ENCODE assay signal across 8 cellular contexts in genomic region chr14:50521912-50522341, GRCh38. TPM values are rescaled to one million over a fixed set of nuclear protein-coding genes. Genes with fewer than 3 reads are reported as not detected.
A peak's percentile ranks its signal among the peaks of the same experiment; 100 is the strongest.
DNase-seq lines count a peak whose midpoint lies in the region; ATAC-seq, FAIRE-seq and TF ChIP-seq lines count a peak whose summit lies in the region.

No MANE protein-coding gene starts in this region.

- peaks cover 11% of the 10 kb centered on the region for H3K36me3 Mint-ChIP-seq in stimulated activated memory B cell treated with anti-CD40 and anti-IgM and Interleukin-4, amounts not matched to agents 10 μg/mL and 1 μg/mL and 100 μg/mL, for 72 hours

- H3K9me3 Mint-ChIP-seq in stimulated activated memory B cell treated with anti-CD40 and anti-IgM and Interleukin-4, amounts not matched to agents 10 μg/mL and 1 μg/mL and 100 μg/mL, for 72 hours: no peaks in the 10 kb centered on the region

- peaks cover 26% of the 10 kb centered on the region for H3K4me1 ChIP-seq in A549

- peak overlapping the region; percentile 70 for H3K27ac Mint-ChIP-seq in stimulated activated memory B cell treated with anti-CD40 and anti-IgM and Interleukin-4, amounts not matched to agents 10 μg/mL and 1 μg/mL and 100 μg/mL, for 72 hours

- H3K4me3 Mint-ChIP-seq in stimulated activated memory B cell treated with anti-CD40 and anti-IgM and Interleukin-4, amounts not matched to agents 10 μg/mL and 1 μg/mL and 100 μg/mL, for 72 hours: peak overlapping the region; percentile 41

- no peaks in the 10 kb centered on the region for H3K27me3 Mint-ChIP-seq in stimulated activated memory B cell treated with anti-CD40 and anti-IgM and Interleukin-4, amounts not matched to agents 10 μg/mL and 1 μg/mL and 100 μg/mL, for 72 hours

- no peak overlapping the region for H3K4me3 ChIP-seq in A549

- no peak for FAIRE-seq in A549 (lab: Jason Lieb, UNC)

- TF ChIP-seq POLR2A in A549 (IDR thresholded peaks at IDR 0.05; ENCODE audit: low read length): no peak

- TF ChIP-seq CTCF in A549 (IDR thresholded peaks at IDR 0.05): no peak

- H3K4me2 ChIP-seq in A549: peak overlapping the region; percentile 50

- DNase-seq in A549 (ENCODE audit: low read depth in 1 of 2, low spot score in 1 of 2) (no peak), brain pericyte (ENCODE audit: low read depth, low spot score) (peak; percentile 77), NCI-H2196 (lab: John Stamatoyannopoulos, UW; ENCODE audit: unreplicated experiment) (no peak), NCI-H2196 treated with DMSO at 0.1 percent for 48 hours (lab: John Stamatoyannopoulos, UW; ENCODE audit: unreplicated experiment) (no peak), head of caudate nucleus (no peak)

- WGBS in A549 (ENCODE audit: missing lambda C conversion rate): 79% methylated on average over 1 of the region's 1 CpG

- H3K4me1 Mint-ChIP-seq in stimulated activated memory B cell treated with anti-CD40 and anti-IgM and Interleukin-4, amounts not matched to agents 10 μg/mL and 1 μg/mL and 100 μg/mL, for 72 hours: peaks cover 58% of the 10 kb centered on the region

- CTCF ChIA-PET in A549 (lab: Yijun Ruan, JAX): interaction anchor here (1.3 to 2.9 kb wide), 2 partner anchors 10 to 201 kb away, joined by 4 to 10 read pairs; partner anchors contain the start of gene MAP4K5

- POLR2A ChIA-PET in A549 (lab: Yijun Ruan, JAX): no interaction called here

- ATAC-seq in A549: peak in 1 of 2 experiments; percentile 43; a peak in 1 of 6 replicates
- peak; percentile 66 for ATAC-seq in GM19328 (IDR thresholded peaks at IDR 0.05; ENCODE audit: unreplicated experiment)
- ATAC-seq in HG03159 (IDR thresholded peaks at IDR 0.05; ENCODE audit: unreplicated experiment): peak; percentile 42
- ATAC-seq in stimulated activated memory B cell treated with anti-CD40 and anti-IgM and Interleukin-4, amounts not matched to agents 10 μg/mL and 1 μg/mL and 100 μg/mL, for 72 hours: peak; percentile 52

- no peaks in the 10 kb centered on the region for H3K9me3 ChIP-seq in A549

- TF ChIP-seq RAD21 in A549 (conservative IDR thresholded peaks at IDR 0.05 in 1 of 2, IDR thresholded peaks at IDR 0.05 in 1 of 2): no peak

- intact Hi-C loops in head of caudate nucleus (cut with DNase I): loop anchor here (10.0 kb wide), 1 partner anchor 117 kb away; no protein-coding TSS in a partner anchor

- no peak for TF ChIP-seq EP300 in A549 (IDR thresholded peaks at IDR 0.05)

- H3K27ac ChIP-seq in A549: no peak overlapping the region

TF ChIP-seq in A549, 52 proteins besides CTCF, POLR2A, EP300 and RAD21:
- no peak for TF ChIP-seq SREBF2 (IDR thresholded peaks at IDR 0.05)
- TF ChIP-seq BHLHE40 (IDR thresholded peaks at IDR 0.05; ENCODE audit: low read depth, low read length): no peak
- no peak for TF ChIP-seq HOXB5 (CRISPR knock-in tag; IDR thresholded peaks at IDR 0.05)
- TF ChIP-seq CEBPB (IDR thresholded peaks at IDR 0.05): no peak
- TF ChIP-seq FOSB (CRISPR knock-in tag; IDR thresholded peaks at IDR 0.05): no peak
- no peak for TF ChIP-seq KDM1A (IDR thresholded peaks at IDR 0.05; ENCODE audit: low read depth)
- TF ChIP-seq CBX2 (IDR thresholded peaks at IDR 0.05; ENCODE audit: borderline replicate concordance, low read depth): no peak
- no peak for TF ChIP-seq MAX (IDR thresholded peaks at IDR 0.05)
- no peak for TF ChIP-seq NFE2L2 (conservative IDR thresholded peaks at IDR 0.05; ENCODE audit: low read length)
- no peak for TF ChIP-seq PBX3 (IDR thresholded peaks at IDR 0.05)

RNA-seq across cellular contexts. Expression of gene MAP4K5, which starts 10.4 kb away (rescaled TPM):
- polyA plus RNA-seq in A549 (2011; rRNA removed): 18.7 and 20.0 TPM in 2 replicates
- 14.5 TPM in 2 replicates for polyA plus RNA-seq in A549 (2012; cell fraction: cytosol; rRNA removed)
- 15.9 and 35.3 TPM in 2 replicates for polyA plus RNA-seq in A549 (2012; cell fraction: nucleus; rRNA removed)
- 28.8 to 32.9 TPM (median 30.8 TPM) in 3 replicates for polyA plus RNA-seq in A549 (2017; fragmentation: RNase III; extraction: RNeasy Plus Mini Kit Qiagen cat#74134 plus additional on column Dnase treatment)
- 9.1 and 11.1 TPM in 2 replicates for polyA minus RNA-seq in A549 (2011; rRNA and poly(A)+ RNA removed)

RNA-seq across cellular contexts. Expression of gene ATL1, which starts 38.0 kb away (rescaled TPM):
- polyA plus RNA-seq in A549 (2011; rRNA removed): 4.4 and 4.7 TPM in 2 replicates
- 0.90 and 1.3 TPM in 2 replicates for polyA plus RNA-seq in A549 (2012; cell fraction: cytosol; rRNA removed)
- polyA plus RNA-seq in A549 (2012; cell fraction: nucleus; rRNA removed): 0.50 and 1.1 TPM in 2 replicates
- polyA plus RNA-seq in A549 (2017; fragmentation: RNase III; extraction: RNeasy Plus Mini Kit Qiagen cat#74134 plus additional on column Dnase treatment): 4.2 to 6.6 TPM (median 5.1 TPM) in 3 replicates
- polyA minus RNA-seq in A549 (2011; rRNA and poly(A)+ RNA removed): 3.3 and 4.2 TPM in 2 replicates
